8 cellular contexts compared by ENCODE assay signal in genomic region chr9:104748359-104749031, GRCh38. TPM values are rescaled to one million over a fixed set of nuclear protein-coding genes. Genes with fewer than 3 reads are reported as not detected.
DNase-seq lines count a peak whose midpoint lies in the region; ATAC-seq, FAIRE-seq and TF ChIP-seq lines count a peak whose summit lies in the region.

No MANE protein-coding gene starts in this region.

- DNase-seq in AG04450 (ENCODE audit: low read depth, low spot score) (no peak), LNCaP clone FGC (ENCODE audit: low read depth) (no peak), K562 (ENCODE audit: extremely low read depth in 1 of 4, low spot score in 3 of 4) (peak; percentile 15 to 43 (median 26)), iris pigment epithelial cell (ENCODE audit: low read depth) (peak; percentile 40), AML-193 (lab: John Stamatoyannopoulos, UW) (no peak), activated gamma-delta T cell treated with Interleukin-2 at 50 U/mL for 16 hours (no peak)
- no peak for DNase-seq in stimulated activated naive CD8-positive, alpha-beta T cell treated with anti-CD3 and anti-CD28 coated beads, Interleukin-15, amount 100 ng/mL, for 72 hours

- 4% methylated on average over 18 of the region's 19 CpGs for WGBS in K562 (ENCODE audit: insufficient coverage, low coverage, missing lambda C conversion rate)

- no peaks in the 10 kb centered on the region for H3K27me3 ChIP-seq in AG04450 (ENCODE audit: control insufficient read depth, insufficient read depth, low read length)
- H3K27me3 ChIP-seq in K562 (ENCODE audit: control insufficient read depth in 2 of 2, insufficient read depth in 2 of 2, low read length in 2 of 2) = no peaks in the 10 kb centered on the region

- H3K79me2 ChIP-seq in K562 (ENCODE audit: control insufficient read depth, insufficient read depth, low read length) = peaks cover 39% of the 10 kb centered on the region

- H3K9me3 Mint-ChIP-seq in stimulated activated naive CD8-positive, alpha-beta T cell treated with anti-CD3 and anti-CD28 coated beads, Interleukin-15, amount 100 ng/mL, for 72 hours = no peaks in the 10 kb centered on the region

- no peak for TF ChIP-seq CTCF in AG04450 (IDR thresholded peaks at IDR 0.05; ENCODE audit: low read depth, low read length)
- no peak for TF ChIP-seq CTCF in LNCaP clone FGC (IDR thresholded peaks at IDR 0.05; ENCODE audit: control insufficient read depth, extremely low read depth, insufficient read depth)
- TF ChIP-seq CTCF in K562 (IDR thresholded peaks at IDR 0.05 in 2 of 3, conservative IDR thresholded peaks at IDR 0.05 in 1 of 3; ENCODE audit: insufficient read depth in 2 of 3, low read depth in 1 of 3, low read length in 3 of 3) = no peak

- peaks cover 18% of the 10 kb centered on the region for H3K4me1 Mint-ChIP-seq in stimulated activated naive CD8-positive, alpha-beta T cell treated with anti-CD3 and anti-CD28 coated beads, Interleukin-15, amount 100 ng/mL, for 72 hours

- ATAC-seq in GM19395 (IDR thresholded peaks at IDR 0.05; ENCODE audit: unreplicated experiment) (peak; percentile 5), K562 (peak; percentile 12)
- peak; percentile 4 for ATAC-seq in stimulated activated naive CD8-positive, alpha-beta T cell treated with anti-CD3 and anti-CD28 coated beads, Interleukin-15, amount 100 ng/mL, for 72 hours

- in situ Hi-C loops in K562 (cut with MboI) = no loop called here

- H3K9ac ChIP-seq in K562 (ENCODE audit: insufficient read depth in 1 of 2, low read depth in 2 of 2, low read length in 2 of 2) = peak overlapping the region; percentile 80 to 96

- no peak for TF ChIP-seq POLR2A in K562 (conservative IDR thresholded peaks at IDR 0.05)

- intact Hi-C loops in K562 (cut with micrococcal nuclease) = loop anchor here (5.0 to 10.0 kb wide), 2 partner anchors 264 to 656 kb away; partner anchors contain the start of gene SMC2

- no peaks in the 10 kb centered on the region for H4K20me1 ChIP-seq in K562 (replicated peaks; ENCODE audit: control insufficient read depth, insufficient read depth, low read length)

- BruUV-seq in K562 (replicated peaks; lab: Mats Ljungman, UMichigan) = no TSS peak

- CTCF ChIA-PET in AG04450 (lab: Charles Lee) (interaction anchor here (0.5 to 0.6 kb wide), 2 partner anchors 747 to 762 kb away, joined by 3 to 4 read pairs; no protein-coding TSS in a partner anchor), K562 (lab: Yijun Ruan, JAX; ENCODE audit: low intra/inter-chr PET ratio) (no interaction called here)

- peak overlapping the region; percentile 69 for H3K27ac ChIP-seq in AG04450 (ENCODE audit: low read depth, low read length)
- peak overlapping the region; percentile 89 for H3K27ac ChIP-seq in K562 (ENCODE audit: extremely low read depth, low read depth, low read length)

- peak overlapping the region; percentile 99 for H3K4me2 ChIP-seq in K562 (ENCODE audit: insufficient read depth, low read length)

- no peak for FAIRE-seq in K562 (lab: Jason Lieb, UNC)

- no peaks in the 10 kb centered on the region for H3K27me3 Mint-ChIP-seq in stimulated activated naive CD8-positive, alpha-beta T cell treated with anti-CD3 and anti-CD28 coated beads, Interleukin-15, amount 100 ng/mL, for 72 hours

- peak overlapping the region; percentile 78 for H3K4me3 ChIP-seq in AG04450 (ENCODE audit: low read depth, low read length)
- peak overlapping the region; percentile 79 for H3K4me3 ChIP-seq in LNCaP clone FGC (ENCODE audit: low read depth, low read length)
- H3K4me3 ChIP-seq in K562 = peak overlapping the region; percentile 80

- POLR2A ChIA-PET in AG04450 (lab: Yijun Ruan, JAX) = interaction anchor here (0.6 kb wide), 1 partner anchor 496 kb away, joined by 3 read pairs; no protein-coding TSS in a partner anchor
- POLR2A ChIA-PET in K562 (lab: Yijun Ruan, JAX) = interaction anchor here (0.8 to 1.5 kb wide), 5 partner anchors 8 to 621 kb away, joined by 3 to 5 read pairs (median 4); partner anchors contain the start of gene NIPSNAP3B

- peak overlapping the region; percentile 94 to 100 for H3K4me3 Mint-ChIP-seq in stimulated activated naive CD8-positive, alpha-beta T cell treated with anti-CD3 and anti-CD28 coated beads, Interleukin-15, amount 100 ng/mL, for 72 hours

- peaks cover 22% of the 10 kb centered on the region for H3K36me3 ChIP-seq in K562 (ENCODE audit: control insufficient read depth, insufficient read depth, low read length)

- H3K27ac Mint-ChIP-seq in stimulated activated naive CD8-positive, alpha-beta T cell treated with anti-CD3 and anti-CD28 coated beads, Interleukin-15, amount 100 ng/mL, for 72 hours = peak overlapping the region; percentile 96 to 99

- H3K9me3 ChIP-seq in AG04450 (ENCODE audit: control insufficient read depth, insufficient read depth, low read length) = no peaks in the 10 kb centered on the region; the same call in 1 of the 2 replicates
- H3K9me3 ChIP-seq in K562 (replicated peaks; ENCODE audit: control insufficient read depth, insufficient read depth, low read depth, low read length) = no peaks in the 10 kb centered on the region

- no peak for TF ChIP-seq EP300 in K562 (IDR thresholded peaks at IDR 0.05; ENCODE audit: low read length)

- peaks cover 13 to 26% of the 10 kb centered on the region in 2 experiments; a peak in 4 of 5 replicates for H3K4me1 ChIP-seq in K562 (replicated peaks in 1 of 2; ENCODE audit: control insufficient read depth in 2 of 2, insufficient read depth in 2 of 2, low read length in 2 of 2)

- H3K9me1 ChIP-seq in K562 (ENCODE audit: control insufficient read depth, insufficient read depth, low read length) = no peaks in the 10 kb centered on the region

- peak overlapping the region; percentile 99 for H2AFZ ChIP-seq in K562 (ENCODE audit: low read depth, low read length)

- TF ChIP-seq RAD21 in K562 (CRISPR knock-in tag; conservative IDR thresholded peaks at IDR 0.05 in 1 of 2, IDR thresholded peaks at IDR 0.05 in 1 of 2) = no peak

RNA-seq across cellular contexts. Expression of gene NIPSNAP3A, which starts 1.0 kb away (rescaled TPM):
- polyA plus RNA-seq in AG04450 (2011; rRNA removed) (30.5 and 42.5 TPM in 2 replicates), K562 (2011; rRNA removed) (63.7 and 81.0 TPM in 2 replicates), K562 (2014; fragmentation: Illumina TruSeq; extraction: Trizol) (29.1 TPM in 2 replicates), K562 (2014; fragmentation: Nextera tagmentation; extraction: Ambion mirVana) (100 to 1,000 TPM; 126 to 132 TPM), K562 (2014; rRNA removed) (32.9 and 42.2 TPM in 2 replicates)
- polyA minus RNA-seq in AG04450 (2011; rRNA and poly(A)+ RNA removed) = 6.4 and 8.6 TPM in 2 replicates
- 11.0 and 20.0 TPM in 2 replicates for total RNA-seq in K562 (2011; cell fraction: chromatin; rRNA removed; ENCODE audit: low replicate concordance)
- total RNA-seq in K562 (2011; cell fraction: nucleolus; rRNA removed) = 7.2 and 7.4 TPM in 2 replicates
- total RNA-seq in K562 (2011; cell fraction: nucleoplasm; rRNA removed) = 12.8 and 15.3 TPM in 2 replicates
- total RNA-seq in K562 (2014; rRNA removed) (25.3 and 27.3 TPM in 2 replicates), K562 (2014; rRNA removed; fragmentation: Illumina TruSeq; extraction: Trizol) (40.5 and 44.7 TPM in 2 replicates), K562 (2015; rRNA removed; fragmentation: Illumina TruSeq; extraction: Trizol) (39.0 and 42.4 TPM in 2 replicates), K562 (2021) (30.3 and 34.9 TPM in 2 replicates)
- polyA plus RNA-seq in K562 (2011; cell fraction: cytosol; rRNA removed) = 14.0 and 30.1 TPM in 2 replicates
- polyA plus RNA-seq in K562 (2011; cell fraction: nucleus; rRNA removed) = 19.7 and 40.4 TPM in 2 replicates
- 36.8 and 47.2 TPM in 2 replicates for polyA plus RNA-seq in K562 (2012)
- polyA minus RNA-seq in K562 (2011; rRNA and poly(A)+ RNA removed) = 23.2 and 25.1 TPM in 2 replicates
- 10.3 and 13.6 TPM in 2 replicates for polyA minus RNA-seq in K562 (2011; cell fraction: cytosol; rRNA and poly(A)+ RNA removed)
- 9.2 and 13.8 TPM in 2 replicates for polyA minus RNA-seq in K562 (2011; cell fraction: nucleus; rRNA and poly(A)+ RNA removed)

RNA-seq across cellular contexts. Expression of gene NIPSNAP3B, which starts 15.4 kb away (rescaled TPM):
- polyA plus RNA-seq in AG04450 (2011; rRNA removed) = 1.4 and 1.8 TPM in 2 replicates
- polyA minus RNA-seq in AG04450 (2011; rRNA and poly(A)+ RNA removed) = 0.43 and 0.64 TPM in 2 replicates
- 4.5 and 10.5 TPM in 2 replicates for total RNA-seq in K562 (2011; cell fraction: chromatin; rRNA removed; ENCODE audit: low replicate concordance)
- 1.7 and 2.3 TPM in 2 replicates for total RNA-seq in K562 (2011; cell fraction: nucleolus; rRNA removed)
- 2.8 and 4.2 TPM in 2 replicates for total RNA-seq in K562 (2011; cell fraction: nucleoplasm; rRNA removed)
- total RNA-seq in K562 (2014; rRNA removed) = 1.4 and 3.1 TPM in 2 replicates
- 3.3 and 3.9 TPM in 2 replicates for total RNA-seq in K562 (2014; rRNA removed; fragmentation: Illumina TruSeq; extraction: Trizol)
- total RNA-seq in K562 (2015; rRNA removed; fragmentation: Illumina TruSeq; extraction: Trizol) = 2.5 and 2.7 TPM in 2 replicates
- total RNA-seq in K562 (2021) = 2.2 and 4.3 TPM in 2 replicates
- polyA plus RNA-seq in K562 (2011; rRNA removed) = 6.6 and 9.9 TPM in 2 replicates
- 0.72 and 3.2 TPM in 2 replicates for polyA plus RNA-seq in K562 (2011; cell fraction: cytosol; rRNA removed)
- 8.3 and 16.0 TPM in 2 replicates for polyA plus RNA-seq in K562 (2011; cell fraction: nucleus; rRNA removed)
- polyA plus RNA-seq in K562 (2012) = 2.0 and 3.6 TPM in 2 replicates
- polyA plus RNA-seq in K562 (2014; fragmentation: Illumina TruSeq; extraction: Trizol) = 2.2 and 2.6 TPM in 2 replicates
- polyA plus RNA-seq in K562 (2014; fragmentation: Nextera tagmentation; extraction: Ambion mirVana) = 1 to 10 TPM; 6.3 to 8.3 TPM
- 2.1 and 5.9 TPM in 2 replicates for polyA plus RNA-seq in K562 (2014; rRNA removed)
- 5.0 and 6.0 TPM in 2 replicates for polyA minus RNA-seq in K562 (2011; rRNA and poly(A)+ RNA removed)
- polyA minus RNA-seq in K562 (2011; cell fraction: cytosol; rRNA and poly(A)+ RNA removed) = 1.8 and 2.8 TPM in 2 replicates
- 4.3 and 9.3 TPM in 2 replicates for polyA minus RNA-seq in K562 (2011; cell fraction: nucleus; rRNA and poly(A)+ RNA removed)

RNA-seq across cellular contexts. Expression of gene OR13D1, which starts 54.2 kb away (rescaled TPM):
- polyA plus RNA-seq in AG04450 (2011; rRNA removed) (not detected in 2 replicates), K562 (2011; rRNA removed) (not detected in 2 replicates), K562 (2014; fragmentation: Illumina TruSeq; extraction: Trizol) (not detected in 2 replicates), K562 (2014; fragmentation: Nextera tagmentation; extraction: Ambion mirVana) (not detected), K562 (2014; rRNA removed) (not detected in 2 replicates)
- polyA minus RNA-seq in AG04450 (2011; rRNA and poly(A)+ RNA removed) = not detected in 2 replicates
- not detected in 2 replicates for total RNA-seq in K562 (2011; cell fraction: chromatin; rRNA removed; ENCODE audit: low replicate concordance)
- total RNA-seq in K562 (2011; cell fraction: nucleolus; rRNA removed) = not detected in 2 replicates
- not detected in 2 replicates for total RNA-seq in K562 (2011; cell fraction: nucleoplasm; rRNA removed)
- total RNA-seq in K562 (2014; rRNA removed) (not detected in 2 replicates), K562 (2014; rRNA removed; fragmentation: Illumina TruSeq; extraction: Trizol) (not detected in 2 replicates), K562 (2015; rRNA removed; fragmentation: Illumina TruSeq; extraction: Trizol) (not detected in 2 replicates), K562 (2021) (not detected in 2 replicates)
- not detected in 2 replicates for polyA plus RNA-seq in K562 (2011; cell fraction: cytosol; rRNA removed)
- not detected in 2 replicates for polyA plus RNA-seq in K562 (2011; cell fraction: nucleus; rRNA removed)
- polyA plus RNA-seq in K562 (2012) = 0.11 TPM in 1 of 2 replicates, not detected in the other
- not detected in 2 replicates for polyA minus RNA-seq in K562 (2011; rRNA and poly(A)+ RNA removed)
- polyA minus RNA-seq in K562 (2011; cell fraction: cytosol; rRNA and poly(A)+ RNA removed) = not detected in 2 replicates
- polyA minus RNA-seq in K562 (2011; cell fraction: nucleus; rRNA and poly(A)+ RNA removed) = not detected in 2 replicates

Comparison
In these comparisons a context has a peak if more than half of its experiments do, and no peak if none do; other contexts are left out.
1. DNase-seq: peak in K562 (4 of 4) and iris pigment epithelial cell (single experiment); none in AG04450 (single experiment), LNCaP clone FGC (single experiment), stimulated activated naive CD8-positive, alpha-beta T cell treated with anti-CD3 and anti-CD28 coated beads, Interleukin-15, amount 100 ng/mL, for 72 hours (0 of 2), AML-193 (0 of 2) and activated gamma-delta T cell treated with Interleukin-2 at 50 U/mL for 16 hours (single experiment).
2. Peak in every context shown above with its lines, with median percentiles within 50 percentile points of each other: H3K4me3 ChIP-seq and ATAC-seq.